ENCODE assay signal across 8 cellular contexts in the genomic region with DNA sequence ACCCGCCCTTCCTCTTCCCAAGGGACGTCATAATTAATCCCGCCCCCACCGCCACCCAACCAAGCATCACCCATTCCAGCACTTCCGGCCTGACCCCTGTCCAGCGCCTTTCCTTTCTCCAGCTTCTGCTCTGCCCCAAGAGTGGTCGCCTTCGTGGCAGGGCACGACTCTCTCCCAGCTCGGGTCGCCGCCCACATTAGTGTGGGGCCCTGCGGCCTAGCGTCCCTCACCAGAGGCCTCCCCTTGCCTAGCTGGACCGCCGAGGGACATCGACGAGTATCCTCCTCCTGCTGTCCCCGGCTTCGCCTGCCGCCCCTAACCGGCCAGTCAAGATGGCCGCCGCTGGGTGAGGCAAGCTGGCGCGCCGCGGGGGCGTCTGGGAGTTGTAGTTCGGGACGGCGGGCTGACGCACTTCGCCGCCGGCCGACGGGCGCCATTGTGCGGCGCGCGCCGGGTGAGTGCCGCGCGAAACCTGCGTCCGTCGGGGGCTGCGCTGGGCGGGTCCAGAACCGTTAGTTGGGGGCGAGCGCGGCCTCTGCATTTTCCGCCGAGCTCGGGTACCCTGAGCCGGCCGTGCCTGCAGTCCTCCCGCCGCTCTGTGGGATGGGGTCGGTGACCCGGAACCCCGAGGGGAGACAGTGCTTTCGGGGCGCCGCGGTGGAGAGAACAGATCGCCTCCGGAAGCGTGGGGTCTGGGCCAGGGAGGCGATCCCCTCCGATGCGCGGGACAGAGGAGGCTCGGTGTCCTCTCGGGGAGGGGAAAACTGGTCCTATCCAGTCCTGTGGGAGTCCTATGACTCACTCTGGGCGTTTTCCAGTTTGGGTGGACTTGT. TPM values are rescaled to one million over a fixed set of nuclear protein-coding genes. Genes with fewer than 3 reads are reported as not detected.
A peak's percentile ranks its signal among the peaks of the same experiment; 100 is the strongest.
DNase-seq lines count a peak whose midpoint lies in the region; ATAC-seq and TF ChIP-seq lines count a peak whose summit lies in the region.

A gene (plus strand): TSS at position 73 of the 833 bp plus-strand sequence. CDS start 905 bp downstream, outside the sequence.

- DNase-seq in DMS 273 (lab: John Stamatoyannopoulos, UW; ENCODE audit: unreplicated experiment) (peak; percentile 97), PC-3 (peak; percentile 96)
- peak; percentile 96 for DNase-seq in activated T-cell treated with anti-CD3 and anti-CD28 coated beads, Interleukin-2, amount 50 U/mL, for 24 hours
- DNase-seq in stimulated activated CD8-positive, alpha-beta memory T cell treated with anti-CD3 and anti-CD28 coated beads, Interleukin-7, amount 100 ng/mL, for 1 hour (ENCODE audit: low read depth in 2 of 2) = peak; percentile 80 to 86

- H3K9me2 ChIP-seq in PC-3 (replicated peaks; ENCODE audit: low read length) = no peaks in the 10 kb centered on the region

- peak within 1 kb of the TSS; percentile 86 for H3K4me2 ChIP-seq in PC-3 (ENCODE audit: low read length)

- no peaks in the 10 kb centered on the region for H3F3A ChIP-seq in PC-3 (ENCODE audit: low read length, unreplicated experiment)

- peaks cover 91% of the 10 kb centered on the region for H3K36me3 Mint-ChIP-seq in activated T-cell treated with anti-CD3 and anti-CD28 coated beads, Interleukin-2, amount 50 U/mL, for 24 hours (ENCODE audit: low read depth)

- CTCF ChIA-PET in PC-3 (lab: Charles Lee) = no interaction called here

- H3K79me2 ChIP-seq in PC-3 (ENCODE audit: low read length) = peaks cover 3% of the 10 kb centered on the region; the same call in 1 of the 2 replicates

- intact Hi-C loops in PC-3 (cut with micrococcal nuclease) = loop anchor here (2.0 kb wide), 1 partner anchor 144 kb away; a partner anchor contains a TSS

- no peaks in the 10 kb centered on the region for H3K27me3 Mint-ChIP-seq in activated T-cell treated with anti-CD3 and anti-CD28 coated beads, Interleukin-2, amount 50 U/mL, for 24 hours

- H3K36me3 ChIP-seq in HUES64 (ENCODE audit: insufficient read depth, low read length) = peaks cover 34% of the 10 kb centered on the region
- H3K36me3 ChIP-seq in PC-3 (ENCODE audit: low read depth, low read length) = peaks cover 61% of the 10 kb centered on the region
- H3K36me3 ChIP-seq in esophagus (ENCODE audit: control insufficient read depth in 2 of 2, insufficient read depth in 2 of 2, low read length in 1 of 2) = peaks cover 6 to 15% of the 10 kb centered on the region in 2 donors
- H3K36me3 ChIP-seq in muscle layer of colon (ENCODE audit: insufficient read depth, low read length) = peaks cover 29% of the 10 kb centered on the region

- no TSS peak for BruUV-seq in PC-3 (replicated peaks; lab: Mats Ljungman, UMichigan)

- peaks cover 25% of the 10 kb centered on the region for H3K4me1 Mint-ChIP-seq in activated T-cell treated with anti-CD3 and anti-CD28 coated beads, Interleukin-2, amount 50 U/mL, for 24 hours (ENCODE audit: low read depth)

- peaks cover 39% of the 10 kb centered on the region for H3K9me3 Mint-ChIP-seq in activated T-cell treated with anti-CD3 and anti-CD28 coated beads, Interleukin-2, amount 50 U/mL, for 24 hours

- H3K4me3 ChIP-seq in HUES64 (ENCODE audit: low read length) (peak within 1 kb of the TSS; percentile 75), PC-3 (ENCODE audit: low read length) (peak within 1 kb of the TSS; percentile 76), esophagus (ENCODE audit: low read depth in 1 of 2, low read length in 2 of 2) (peak within 1 kb of the TSS; percentile 75 to 93), muscle layer of colon (ENCODE audit: low read depth in 1 of 2, low read length in 2 of 2) (peak within 1 kb of the TSS; percentile 75 to 86)

- peaks cover 63% of the 10 kb centered on the region; the same call in 1 of the 2 replicates for H3K9me3 ChIP-seq in HUES64 (ENCODE audit: insufficient read depth, low read depth, low read length)
- H3K9me3 ChIP-seq in PC-3 (ENCODE audit: low read length) = peaks cover 56% of the 10 kb centered on the region
- peaks cover 20 to 56% of the 10 kb centered on the region in 2 donors for H3K9me3 ChIP-seq in esophagus (ENCODE audit: control insufficient read depth in 2 of 2, insufficient read depth in 1 of 2, low read depth in 1 of 2, low read length in 1 of 2)
- peaks cover 66% of the 10 kb centered on the region for H3K9me3 ChIP-seq in muscle layer of colon (ENCODE audit: low read length)

- H3K27me3 ChIP-seq in HUES64 (ENCODE audit: insufficient read depth, low read length) (no peaks in the 10 kb centered on the region), PC-3 (ENCODE audit: low read length) (no peaks in the 10 kb centered on the region), esophagus (ENCODE audit: control insufficient read depth in 1 of 2, insufficient read depth in 2 of 2, low read length in 2 of 2) (no peaks in the 10 kb centered on the region), muscle layer of colon (ENCODE audit: control insufficient read depth in 1 of 2, insufficient read depth in 2 of 2, low read length in 2 of 2) (no peaks in the 10 kb centered on the region)

- H4K20me1 ChIP-seq in PC-3 (ENCODE audit: low read length) = no peaks in the 10 kb centered on the region

- H3K27ac ChIP-seq in HUES64 (ENCODE audit: low read depth, low read length) (peak within 1 kb of the TSS; percentile 91), PC-3 (ENCODE audit: low read length) (peak within 1 kb of the TSS; percentile 88), esophagus (ENCODE audit: low read depth in 2 of 2, low read length in 1 of 2) (peak within 1 kb of the TSS; percentile 99 to 100), muscle layer of colon (ENCODE audit: low read depth, low read length) (peak within 1 kb of the TSS; percentile 81)

- H3K9ac ChIP-seq in HUES64 (ENCODE audit: low read depth, low read length) = peak within 1 kb of the TSS; percentile 90
- H3K9ac ChIP-seq in PC-3 (ENCODE audit: low read length) = peak within 1 kb of the TSS; percentile 94
- peak within 1 kb of the TSS; percentile 37 for H3K9ac ChIP-seq in muscle layer of colon (ENCODE audit: low read length)

- peak within 1 kb of the TSS; percentile 91 for H2AFZ ChIP-seq in PC-3 (ENCODE audit: low read length)

- POLR2A ChIA-PET in PC-3 (lab: Charles Lee; ENCODE audit: unreplicated experiment) = interaction anchor here (0.6 kb wide), 1 partner anchor 14 kb away, joined by 3 read pairs; no protein-coding TSS in a partner anchor

- ATAC-seq in GM21447 (IDR thresholded peaks at IDR 0.05; ENCODE audit: unreplicated experiment) (peak; percentile 79), PC-3 (peak; percentile 92)

- H3K4me1 ChIP-seq in HUES64 (ENCODE audit: insufficient read depth, low read length) = no peaks in the 10 kb centered on the region
- no peaks in the 10 kb centered on the region; the same call in 1 of the 2 replicates for H3K4me1 ChIP-seq in PC-3 (ENCODE audit: insufficient read depth, low read length)
- H3K4me1 ChIP-seq in esophagus (ENCODE audit: control insufficient read depth in 2 of 2, insufficient read depth in 2 of 2, low read length in 1 of 2) = peaks cover 0 to 5% of the 10 kb centered on the region in 2 donors
- no peaks in the 10 kb centered on the region for H3K4me1 ChIP-seq in muscle layer of colon (ENCODE audit: insufficient read depth, low read length)

- TF ChIP-seq CTCF in PC-3 (conservative IDR thresholded peaks at IDR 0.05; ENCODE audit: low read depth, low read length) = no peak

- H3K27ac Mint-ChIP-seq in activated T-cell treated with anti-CD3 and anti-CD28 coated beads, Interleukin-2, amount 50 U/mL, for 24 hours = peak within 1 kb of the TSS; percentile 98

- under 1% methylated on average over 80 of the region's 80 CpGs for WGBS in HUES64
- WGBS in esophagus, 2 donors = 1% methylated on average over 77 to 80 of the region's 80 CpGs

- peak within 1 kb of the TSS; percentile 88 for H3K4me3 Mint-ChIP-seq in activated T-cell treated with anti-CD3 and anti-CD28 coated beads, Interleukin-2, amount 50 U/mL, for 24 hours

RNA-seq across cellular contexts. Expression of the gene that starts here (rescaled TPM):
- polyA plus RNA-seq in HUES64 (2013, experiment 1 of 2) = 13.5 TPM
- 15.8 TPM for polyA plus RNA-seq in HUES64 (2013, experiment 2 of 2)
- 15.4 and 16.1 TPM in 2 replicates for total RNA-seq in PC-3 (2014; rRNA removed)
- 10 to 100 TPM; 15.4 to 16.7 TPM for polyA plus RNA-seq in esophagus

Comparison
In these comparisons a context has a peak if more than half of its experiments do, and no peak if none do; other contexts are left out.
1. Peak in every context shown above with its lines: DNase-seq, ATAC-seq, H3K4me3 ChIP-seq and H3K27ac ChIP-seq.
2. H3K9ac ChIP-seq: peak in every context shown above with its lines; median percentile 94 in PC-3; 90 in HUES64; 37 in muscle layer of colon.